1 cellular context compared by ENCODE assay signal in genomic region chr3:185270262-185270955, GRCh38.
TF ChIP-seq lines count a peak whose summit lies in the region.

No MANE protein-coding gene starts in this region.

TF ChIP-seq in H1, 55 proteins besides CTCF, POLR2A, EP300 and RAD21:
- TF ChIP-seq CEBPB (IDR thresholded peaks at IDR 0.05; ENCODE audit: low read depth, low read length) (0 out of 2 replicates have a peak, but pooled peaks have one; percentile 8), SIN3A (conservative IDR thresholded peaks at IDR 0.05 in 1 of 2, IDR thresholded peaks at IDR 0.05 in 1 of 2; ENCODE audit: low read depth in 1 of 2, low read length in 2 of 2) (no peak)
